ENCODE assay signal across 22 cellular contexts in genomic region chr6:47156196-47156595, GRCh38.
"Had no signal": no experiment of that assay in that cellular context is flagged by ENCODE, and none has a peak within 500 bp of the region (broad histone marks: within the 10 kb centered on the region; RNA-seq: fewer than 3 reads in every experiment).

No MANE protein-coding gene starts in this region.

- H3K36me3 ChIP-seq: Peyer's patch, SJCRH30 had no signal

- H3K27ac ChIP-seq: HL-60, Peyer's patch, SJCRH30 had no signal

- DNase-seq: KBM-7, NCI-H1048, NCI-H1105, NCI-H1417, NCI-H1436 treated with DMSO at 0.1 percent for 48 hours, NCI-H1694, NCI-H187 treated with DMSO at 0.1 percent for 48 hours, NCI-H2029 treated with DMSO at 0.1 percent for 48 hours, NCI-H2171 treated with DMSO at 0.1 percent for 48 hours, NCI-H345, NCI-H446 treated with DMSO at 0.1 percent for 48 hours, NCI-H510A treated with DMSO at 0.1 percent for 48 hours, NCI-H526, NCI-H82, PC-3, Peyer's patch, SHP77 treated with DMSO at 0.1 percent for 48 hours, SJCRH30 had no signal

- H3K9me3 ChIP-seq: Peyer's patch, SJCRH30 had no signal

- ATAC-seq: PC-3, Right ventricle myocardium inferior, SK-N-SH treated with all-trans-retinoic acid at 6 μM for 48 hours had no signal

- H3K4me3 ChIP-seq: Peyer's patch, SJCRH30 had no signal

- H3K27me3 ChIP-seq: Peyer's patch, SJCRH30 had no signal

- H3K4me1 ChIP-seq: Peyer's patch, SJCRH30 had no signal

- FAIRE-seq: HTR-8/SVneo had no signal
